10 cellular contexts compared by ENCODE assay signal in the genomic region with DNA sequence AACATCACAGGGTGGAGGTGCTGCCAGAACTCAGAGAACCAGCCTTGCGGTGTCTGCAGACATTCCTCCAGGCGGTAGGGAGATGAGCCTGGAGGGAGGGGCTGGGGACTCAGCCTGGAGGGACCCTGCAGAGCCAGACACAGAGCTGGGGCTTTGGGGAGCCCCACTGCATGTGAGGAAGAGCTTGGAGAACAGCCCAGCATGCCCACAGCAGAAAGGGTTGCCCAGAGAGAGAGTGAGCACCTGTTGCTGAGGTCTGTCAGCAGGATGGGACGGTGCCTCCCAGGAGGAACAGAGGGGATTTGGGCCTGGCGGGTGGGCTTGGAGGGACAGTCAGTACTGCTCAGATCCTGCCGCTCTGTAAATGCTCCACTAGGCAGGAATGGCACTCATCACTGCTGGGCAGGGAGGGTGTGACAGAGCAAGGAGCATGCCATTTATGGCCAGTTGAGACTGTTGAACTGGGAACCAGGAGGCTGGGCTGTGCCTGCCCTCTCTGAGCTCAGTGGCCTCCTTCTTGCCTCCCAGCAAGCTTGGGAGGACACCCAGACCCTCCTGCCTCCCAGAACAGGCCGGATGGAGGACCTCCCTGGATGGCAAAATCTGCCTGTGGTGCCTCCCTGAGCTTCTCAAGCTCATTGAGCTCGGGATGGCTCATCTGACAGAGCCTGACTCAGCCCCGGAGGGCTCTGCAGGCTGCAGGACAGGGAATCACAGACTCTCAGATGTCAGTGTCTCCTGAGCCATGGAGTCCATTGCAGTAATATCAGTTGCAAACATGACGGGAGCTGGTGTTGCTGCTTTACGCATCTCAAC. TPM values are rescaled to one million over a fixed set of nuclear protein-coding genes. Genes with fewer than 3 reads are reported as not detected.
DNase-seq lines count a peak whose midpoint lies in the region; ATAC-seq and TF ChIP-seq lines count a peak whose summit lies in the region.
"Had no signal": no experiment of that assay in that cellular context is flagged by ENCODE, and none has a peak within 500 bp of the region (broad histone marks: within the 10 kb centered on the region; RNA-seq: fewer than 3 reads in every experiment).

No MANE protein-coding gene starts in this region.

- no peaks in the 10 kb centered on the region for H4K20me1 ChIP-seq in PC-9 (ENCODE audit: insufficient read depth)
- no peaks in the 10 kb centered on the region for H4K20me1 ChIP-seq in osteoblast (ENCODE audit: insufficient read depth, low read length)

- peak overlapping the region; percentile 65 for H3K4me2 ChIP-seq in PC-9
- H3K4me2 ChIP-seq in osteoblast (ENCODE audit: insufficient read depth, low read length): peak overlapping the region; percentile 73

- no peak for ATAC-seq in HG02852 (IDR thresholded peaks at IDR 0.05; ENCODE audit: unreplicated experiment)
- ATAC-seq in GM18502 (IDR thresholded peaks at IDR 0.05; ENCODE audit: poor library complexity, unreplicated experiment): no peak

- H3K4me3 ChIP-seq in PC-9: no peak overlapping the region
- H3K4me3 ChIP-seq in epithelial cell of esophagus (ENCODE audit: low read length): no peak overlapping the region
- no peak overlapping the region for H3K4me3 ChIP-seq in osteoblast (ENCODE audit: insufficient read depth, low read length)

- peaks cover 60% of the 10 kb centered on the region for H3K4me1 ChIP-seq in PC-9 (replicated peaks; ENCODE audit: insufficient read depth)
- H3K4me1 ChIP-seq in osteoblast (ENCODE audit: insufficient read depth, low read length): peaks cover 55% of the 10 kb centered on the region

- DNase-seq in A172 (ENCODE audit: low spot score): peak; percentile 44
- no peak for DNase-seq in PC-9
- peak; percentile 82 for DNase-seq in epithelial cell of esophagus (ENCODE audit: low read depth)
- peak; percentile 84 for DNase-seq in osteoblast (ENCODE audit: insufficient read length, low spot score, missing footprints)
- DNase-seq in middle frontal gyrus (ENCODE audit: extremely low spot score, low spot score): no peak
- no peak for DNase-seq in NCI-H526 (lab: John Stamatoyannopoulos, UW)
- DNase-seq: NCI-H1417 treated with DMSO at 0.1 percent for 48 hours; stimulated activated CD4-positive, alpha-beta T cell treated with anti-CD3 and anti-CD28 coated beads, Interleukin-2, amount 100 ng/mL, for 48 hours had no signal

- no TSS peak for BruUV-seq in PC-9 (replicated peaks; lab: Mats Ljungman, UMichigan)

- H3K36me3 ChIP-seq in PC-9 (ENCODE audit: low read depth) (no peaks in the 10 kb centered on the region), osteoblast (ENCODE audit: insufficient read depth, low read length) (no peaks in the 10 kb centered on the region)

- H3K9me3 ChIP-seq in PC-9 (ENCODE audit: insufficient read depth, low read depth) (no peaks in the 10 kb centered on the region), osteoblast (ENCODE audit: low read depth, low read length) (no peaks in the 10 kb centered on the region)

- POLR2A ChIA-PET in PC-9 (lab: Charles Lee; ENCODE audit: unreplicated experiment): no interaction called here

- H3K9me2 ChIP-seq in PC-9 (ENCODE audit: insufficient read depth): no peaks in the 10 kb centered on the region

- TF ChIP-seq CTCF in PC-9 (conservative IDR thresholded peaks at IDR 0.05) (no peak), epithelial cell of esophagus (IDR thresholded peaks at IDR 0.05; ENCODE audit: insufficient read depth, low read depth, low read length, missing control alignments) (no peak), osteoblast (IDR thresholded peaks at IDR 0.05; ENCODE audit: extremely low read depth, low read depth, low read length) (no peak)

- peaks cover 34% of the 10 kb centered on the region for H3F3A ChIP-seq in PC-9 (ENCODE audit: insufficient read depth, low read depth)

- H3K27ac ChIP-seq in PC-9: peak overlapping the region; percentile 52
- peak overlapping the region; percentile 95 for H3K27ac ChIP-seq in osteoblast (ENCODE audit: low read depth, low read length)

- intact Hi-C loops in PC-9 (cut with micrococcal nuclease; ENCODE audit: unreplicated experiment): loop anchor here (5.0 kb wide), 1 partner anchor 248 kb away; the partner anchor contains the start of genes CCDC107 and RMRP

- CTCF ChIA-PET in PC-9 (lab: Charles Lee): interaction anchor here (1.2 kb wide), 1 partner anchor 23 kb away, joined by 4 read pairs; no protein-coding TSS in a partner anchor

- H2AFZ ChIP-seq in PC-9: no peak overlapping the region
- H2AFZ ChIP-seq in osteoblast (ENCODE audit: low read length): peak overlapping the region; percentile 39

- H3K27me3 ChIP-seq in PC-9 (ENCODE audit: insufficient read depth, low read depth): no peaks in the 10 kb centered on the region
- no peaks in the 10 kb centered on the region for H3K27me3 ChIP-seq in osteoblast (ENCODE audit: insufficient read depth, low read length)

- H3K79me2 ChIP-seq in PC-9 (ENCODE audit: low read depth) (no peaks in the 10 kb centered on the region), osteoblast (ENCODE audit: insufficient read depth, low read length) (peaks cover 4% of the 10 kb centered on the region)

RNA-seq across cellular contexts. Expression of gene HRCT1, which starts 0.8 kb away (rescaled TPM):
- total RNA-seq in A172 (2014; rRNA removed; shearing (Covaris generic)): 1.0 TPM in 1 of 2 replicates, not detected in the other
- total RNA-seq in PC-9 (2021) (2.0 and 3.6 TPM in 2 replicates), osteoblast (1.8 and 5.1 TPM in 2 replicates)

RNA-seq across cellular contexts. Expression of gene SPAAR, which starts 4.1 kb away (rescaled TPM):
- 0.31 TPM in 1 of 2 replicates, not detected in the other for total RNA-seq in A172 (2014; rRNA removed; shearing (Covaris generic))
- total RNA-seq in PC-9 (2021) (0.72 and 0.73 TPM in 2 replicates), osteoblast (0.29 and 0.72 TPM in 2 replicates)

RNA-seq across cellular contexts. Expression of gene OR13J1, which starts 35.0 kb away (rescaled TPM):
- total RNA-seq in A172 (2014; rRNA removed; shearing (Covaris generic)): not detected in 2 replicates
- total RNA-seq in PC-9 (2021) (not detected in 2 replicates), osteoblast (not detected in 2 replicates)

RNA-seq across cellular contexts. Expression of gene OR2S2, which starts 52.8 kb away (rescaled TPM):
- not detected in 2 replicates for total RNA-seq in A172 (2014; rRNA removed; shearing (Covaris generic))
- not detected in 2 replicates for total RNA-seq in PC-9 (2021)
- under 0.01 TPM in 2 replicates for total RNA-seq in osteoblast

Comparison
In these comparisons a context has a peak if more than half of its experiments do, and no peak if none do; other contexts are left out.
1. DNase-seq: peak in A172 (single experiment), epithelial cell of esophagus (single experiment) and osteoblast (single experiment); none in PC-9 (0 of 2), middle frontal gyrus (single experiment) and NCI-H526 (0 of 2).